In genomic region chr10:69224862-69225657, GRCh38 we compare ENCODE assay signal across 1 cellular context.
TF ChIP-seq lines count a peak whose summit lies in the region.

No MANE protein-coding gene starts in this region.

TF ChIP-seq in K562, 482 proteins besides CTCF, POLR2A, EP300 and RAD21:
- TF ChIP-seq E2F6 (IDR thresholded peaks at IDR 0.05; ENCODE audit: borderline replicate concordance in 1 of 2, extremely low read depth in 1 of 2, insufficient read depth in 1 of 2, insufficient read length in 1 of 2, low read depth in 1 of 2, low read length in 1 of 2, poor library complexity in 1 of 2, severe bottlenecking in 1 of 2) (no peak), PCBP1 (IDR thresholded peaks at IDR 0.05; ENCODE audit: low read depth, low read length, poor library complexity, severe bottlenecking) (no peak), NCOA6 (IDR thresholded peaks at IDR 0.05) (no peak), CUX1 (CRISPR knock-in tag; IDR thresholded peaks at IDR 0.05) (no peak), TGIF2 (CRISPR knock-in tag; IDR thresholded peaks at IDR 0.05) (no peak), E2F3 (CRISPR knock-in tag; IDR thresholded peaks at IDR 0.05) (no peak), C11orf30 (IDR thresholded peaks at IDR 0.05; ENCODE audit: low read depth) (peak; percentile 84), ZNF384 (IDR thresholded peaks at IDR 0.05; ENCODE audit: low read depth, low read length) (no peak), MCM7 (IDR thresholded peaks at IDR 0.05) (no peak), KDM4B (IDR thresholded peaks at IDR 0.05; ENCODE audit: borderline replicate concordance in 2 of 2, low read depth in 1 of 2) (no peak), RCOR1 (IDR thresholded peaks at IDR 0.05; ENCODE audit: borderline replicate concordance in 1 of 2, low read depth in 2 of 2, low read length in 2 of 2) (no peak), ZFX (CRISPR knock-in tag; IDR thresholded peaks at IDR 0.05) (no peak), MAFK (IDR thresholded peaks at IDR 0.05; ENCODE audit: low read length) (peak; percentile 21; the same call in 1 of the 2 replicates), ZNF253 (CRISPR knock-in tag; conservative IDR thresholded peaks at IDR 0.05) (no peak), DACH1 (IDR thresholded peaks at IDR 0.05; ENCODE audit: partially characterized antibody) (no peak), ZNF311 (CRISPR knock-in tag; IDR thresholded peaks at IDR 0.05) (no peak), HIVEP1 (CRISPR knock-in tag; IDR thresholded peaks at IDR 0.05) (no peak), FOXK1 (CRISPR knock-in tag; IDR thresholded peaks at IDR 0.05; ENCODE audit: borderline replicate concordance) (no peak), ZNF445 (CRISPR knock-in tag; IDR thresholded peaks at IDR 0.05; ENCODE audit: low read depth) (no peak), SNIP1 (IDR thresholded peaks at IDR 0.05; ENCODE audit: low read depth) (no peak), MAFF (IDR thresholded peaks at IDR 0.05; ENCODE audit: low read length) (peak; percentile 35; the same call in 1 of the 2 replicates), SAFB2 (IDR thresholded peaks at IDR 0.05; ENCODE audit: borderline replicate concordance, low read depth, low read length, severe bottlenecking) (no peak), XRCC5 (IDR thresholded peaks at IDR 0.05; ENCODE audit: low read depth, low read length) (no peak), TEAD2 (tag; IDR thresholded peaks at IDR 0.05) (no peak), ZMIZ1 (IDR thresholded peaks at IDR 0.05; ENCODE audit: low read depth in 2 of 2, low read length in 2 of 2) (no peak), PHF8 (IDR thresholded peaks at IDR 0.05; ENCODE audit: borderline replicate concordance, low read length) (no peak), SRSF3 (IDR thresholded peaks at IDR 0.05; ENCODE audit: insufficient read depth, low read length) (no peak), ETS1 (conservative IDR thresholded peaks at IDR 0.05; ENCODE audit: control insufficient read depth, low read depth, low read length) (no peak), FOXJ2 (tag; IDR thresholded peaks at IDR 0.05) (no peak), ZNF551 (CRISPR knock-in tag; IDR thresholded peaks at IDR 0.05) (no peak), JUNB (CRISPR knock-in tag; conservative IDR thresholded peaks at IDR 0.05) (no peak), ARID3B (CRISPR knock-in tag; IDR thresholded peaks at IDR 0.05; ENCODE audit: borderline replicate concordance) (no peak), ZNF316 (IDR thresholded peaks at IDR 0.05) (peak; percentile 88), MAFG (tag; conservative IDR thresholded peaks at IDR 0.05) (peak; percentile 56), AFF1 (IDR thresholded peaks at IDR 0.05; ENCODE audit: low read depth in 1 of 2, partially characterized antibody in 2 of 2) (no peak), OTX1 (CRISPR knock-in tag; IDR thresholded peaks at IDR 0.05) (no peak)
